In the genomic region with DNA sequence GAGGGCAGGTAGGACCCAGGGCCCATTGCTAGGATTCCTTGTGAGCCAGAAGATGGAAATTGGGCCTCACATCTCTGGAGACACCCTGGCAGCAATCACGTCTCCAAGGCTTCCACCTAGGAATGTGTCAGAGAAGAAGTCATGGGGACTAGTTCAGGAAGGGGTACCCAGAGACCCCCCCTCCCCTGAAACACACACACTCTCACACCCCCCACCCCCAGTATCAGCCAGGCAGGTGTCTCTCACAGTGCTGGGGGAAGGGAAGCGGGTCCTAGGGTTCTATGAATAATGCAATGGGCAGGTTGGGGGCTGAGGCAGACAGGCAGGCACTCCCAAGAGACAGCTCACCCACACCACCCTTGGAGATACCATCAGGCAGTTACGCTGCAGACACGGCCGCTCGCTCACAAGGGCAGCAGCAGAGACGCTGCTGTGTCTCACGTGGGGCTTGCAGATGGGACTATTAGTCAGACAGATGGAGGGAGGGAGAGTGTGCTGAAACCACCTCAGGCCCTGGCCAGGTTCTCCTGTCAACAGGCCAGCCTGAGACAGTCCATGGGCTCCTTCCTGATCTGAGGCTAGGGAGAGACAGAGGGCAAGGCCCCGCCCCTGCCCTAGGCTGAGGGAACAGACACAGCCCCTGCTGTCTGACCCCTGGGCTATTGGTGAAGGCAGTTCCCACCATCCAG, we compare ENCODE assay signal across 13 cellular contexts.
A peak's percentile ranks its signal among the peaks of the same experiment; 100 is the strongest.
DNase-seq lines count a peak whose midpoint lies in the region; ATAC-seq and TF ChIP-seq lines count a peak whose summit lies in the region.
"Had no signal": no experiment of that assay in that cellular context is flagged by ENCODE, and none has a peak within 500 bp of the region (broad histone marks: within the 10 kb centered on the region; RNA-seq: fewer than 3 reads in every experiment).

No MANE protein-coding gene starts in this region.

- no peak overlapping the region for H3K56ac ChIP-seq in H9 (ENCODE audit: insufficient read length, low read depth, low read length)

- H3K79me1 ChIP-seq in H9 (ENCODE audit: insufficient read depth, low read depth, low read length, poor library complexity, severe bottlenecking): no peaks in the 10 kb centered on the region

- no peaks in the 10 kb centered on the region for H4K20me1 ChIP-seq in BLaER1
- no peaks in the 10 kb centered on the region for H4K20me1 ChIP-seq in H9 (ENCODE audit: control insufficient read depth, insufficient read depth, insufficient read length)

- H3K27ac ChIP-seq in BLaER1: no peak overlapping the region
- no peak overlapping the region for H3K27ac ChIP-seq in H9 (ENCODE audit: insufficient read length, low read depth, low read length)
- H3K27ac ChIP-seq: testis, WERI-Rb-1 had no signal

- no peaks in the 10 kb centered on the region for H3K23me2 ChIP-seq in H9 (ENCODE audit: insufficient read length, low read depth, low read length, poor library complexity, severe bottlenecking)

- no peak overlapping the region for H4K91ac ChIP-seq in H9 (ENCODE audit: insufficient read length, low read depth, low read length)

- H3K4me2 ChIP-seq in BLaER1 (peak overlapping the region; percentile 40; the same call in 1 of the 2 replicates), H9 (ENCODE audit: insufficient read depth, insufficient read length, low read length) (no peak overlapping the region)

- no peak overlapping the region for H2BK12ac ChIP-seq in H9 (ENCODE audit: insufficient read length, low read depth, low read length)

- H3K9me3 ChIP-seq in BLaER1: no peaks in the 10 kb centered on the region
- H3K9me3 ChIP-seq in H9 (ENCODE audit: control insufficient read depth, low read depth, low read length): no peaks in the 10 kb centered on the region
- H3K9me3 ChIP-seq: Caco-2, testis had no signal

- no peak overlapping the region for H4K8ac ChIP-seq in H9 (replicated peaks; ENCODE audit: insufficient read length, low read depth, low read length)

- no peak for ATAC-seq in GM19351 (IDR thresholded peaks at IDR 0.05; ENCODE audit: unreplicated experiment)
- ATAC-seq: left cardiac atrium had no signal

- H3K4me3 ChIP-seq in BLaER1: no peak overlapping the region
- H3K4me3 ChIP-seq: testis had no signal

- no peak overlapping the region for H2BK20ac ChIP-seq in H9 (ENCODE audit: low read depth, low read length, poor library complexity, severe bottlenecking)

- H2BK15ac ChIP-seq in H9 (ENCODE audit: low read depth, low read length): no peak overlapping the region

- CTCF ChIA-PET in activated CD4-positive, alpha-beta T cell treated with anti-CD3 and anti-CD28 coated beads, Interleukin-2, amount 10 ng/mL, durations not matched to agents 7 days and 5 days (lab: Charles Lee): no interaction called here

- no peaks in the 10 kb centered on the region for H3K36me3 Mint-ChIP-seq in H9 (ENCODE audit: insufficient read depth in 1 of 3, low read depth in 3 of 3)
- H3K36me3 Mint-ChIP-seq in chondrocyte (ENCODE audit: low read depth): no peaks in the 10 kb centered on the region
- no peaks in the 10 kb centered on the region for H3K36me3 Mint-ChIP-seq in activated CD4-positive, alpha-beta T cell treated with anti-CD3 and anti-CD28 coated beads, Interleukin-2, amount 10 ng/mL, durations not matched to agents 7 days and 5 days (ENCODE audit: low read depth)

- no peak overlapping the region for H3K4ac ChIP-seq in H9 (ENCODE audit: low read depth, low read length)

- H3K18ac ChIP-seq in H9 (ENCODE audit: insufficient read length, low read depth, low read length): no peak overlapping the region

- H3K9ac ChIP-seq in BLaER1: no peak overlapping the region; the same call in 1 of the 2 replicates
- H3K9ac ChIP-seq in H9 (ENCODE audit: extremely low read depth, insufficient read length, low read length): no peak overlapping the region

- no peak overlapping the region for H4K5ac ChIP-seq in H9 (ENCODE audit: insufficient read length, low read depth, low read length)

- no peak overlapping the region for H2AK5ac ChIP-seq in H9 (ENCODE audit: insufficient read length, low read length)

- no peak for TF ChIP-seq CTCF in H9 (conservative IDR thresholded peaks at IDR 0.05)
- no peak for TF ChIP-seq CTCF in chondrocyte (IDR thresholded peaks at IDR 0.05)

- H3K9me3 Mint-ChIP-seq in H9 (no peaks in the 10 kb centered on the region), chondrocyte (ENCODE audit: low read depth) (peaks cover 4% of the 10 kb centered on the region)
- no peaks in the 10 kb centered on the region for H3K9me3 Mint-ChIP-seq in activated CD4-positive, alpha-beta T cell treated with anti-CD3 and anti-CD28 coated beads, Interleukin-2, amount 10 ng/mL, durations not matched to agents 7 days and 5 days

- H3K27me3 ChIP-seq in BLaER1 (no peaks in the 10 kb centered on the region), H9 (ENCODE audit: insufficient read depth, low read length) (no peaks in the 10 kb centered on the region)
- H3K27me3 ChIP-seq: testis had no signal

- H3K4me1 ChIP-seq in BLaER1: peaks cover 20% of the 10 kb centered on the region
- 0 out of 2 replicates have a peak, but pooled peaks cover 3% of the 10 kb centered on the region for H3K4me1 ChIP-seq in H9 (ENCODE audit: insufficient read depth, low read length)
- H3K4me1 ChIP-seq: testis had no signal

- H2AFZ ChIP-seq in H9 (ENCODE audit: low read length): no peak overlapping the region

- H3K27ac Mint-ChIP-seq in H9: no peak overlapping the region
- H3K27ac Mint-ChIP-seq in chondrocyte (ENCODE audit: unreplicated experiment): no peak overlapping the region
- H3K27ac Mint-ChIP-seq in activated CD4-positive, alpha-beta T cell treated with anti-CD3 and anti-CD28 coated beads, Interleukin-2, amount 10 ng/mL, durations not matched to agents 7 days and 5 days: no peak overlapping the region

- H3K4me1 Mint-ChIP-seq in H9 (peaks cover 8 to 11% of the 10 kb centered on the region in 2 experiments), chondrocyte (ENCODE audit: low read depth) (peaks cover 17% of the 10 kb centered on the region)
- H3K4me1 Mint-ChIP-seq in activated CD4-positive, alpha-beta T cell treated with anti-CD3 and anti-CD28 coated beads, Interleukin-2, amount 10 ng/mL, durations not matched to agents 7 days and 5 days: no peaks in the 10 kb centered on the region

- POLR2A ChIA-PET in activated CD4-positive, alpha-beta T cell treated with anti-CD3 and anti-CD28 coated beads, Interleukin-2, amount 10 ng/mL, durations not matched to agents 7 days and 5 days (lab: Charles Lee): no interaction called here

- DNase-seq in H9: peak; percentile 29
- DNase-seq in chondrocyte (ENCODE audit: low spot score): peak; percentile 54
- DNase-seq in mucosa of gallbladder (ENCODE audit: low spot score): peak; percentile 3
- no peak for DNase-seq in DMS79 treated with DMSO at 0.1 percent for 48 hours (lab: John Stamatoyannopoulos, UW)
- no peak for DNase-seq in stimulated activated CD4-positive, alpha-beta T cell treated with anti-CD3 and anti-CD28 coated beads, Interleukin-1b, Interleukin-23, amount 100 ng/mL, for 48 hours
- no peak for DNase-seq in activated CD4-positive, alpha-beta T cell treated with anti-CD3 and anti-CD28 coated beads, Interleukin-2, amount 10 ng/mL, durations not matched to agents 7 days and 5 days
- DNase-seq: Caco-2; left cardiac atrium; stimulated activated CD4-positive, alpha-beta T cell treated with anti-CD3 and anti-CD28 coated beads, Interleukin-4, amount 100 ng/mL, for 24 hours; testis; WERI-Rb-1 had no signal

- H3K27me3 Mint-ChIP-seq in H9 (ENCODE audit: low read depth) (no peaks in the 10 kb centered on the region; the same call in 1 of the 2 replicates), chondrocyte (ENCODE audit: low read depth) (peaks cover 9% of the 10 kb centered on the region)
- H3K27me3 Mint-ChIP-seq in activated CD4-positive, alpha-beta T cell treated with anti-CD3 and anti-CD28 coated beads, Interleukin-2, amount 10 ng/mL, durations not matched to agents 7 days and 5 days: no peaks in the 10 kb centered on the region

- no peak overlapping the region for H3K23ac ChIP-seq in H9 (ENCODE audit: insufficient read length, low read depth, low read length)

- H3K36me3 ChIP-seq in BLaER1: no peaks in the 10 kb centered on the region
- H3K36me3 ChIP-seq: WERI-Rb-1 had no signal

- H3K4me3 Mint-ChIP-seq in H9 (no peak overlapping the region), chondrocyte (ENCODE audit: unreplicated experiment) (no peak overlapping the region)
- H3K4me3 Mint-ChIP-seq in activated CD4-positive, alpha-beta T cell treated with anti-CD3 and anti-CD28 coated beads, Interleukin-2, amount 10 ng/mL, durations not matched to agents 7 days and 5 days: no peak overlapping the region

- no peak overlapping the region; the same call in 1 of the 2 replicates for H3K14ac ChIP-seq in H9 (ENCODE audit: insufficient read depth, low read length)

- no peak overlapping the region for H2BK5ac ChIP-seq in H9 (ENCODE audit: insufficient read length, low read length)

- no peaks in the 10 kb centered on the region for H3K79me2 ChIP-seq in H9 (ENCODE audit: insufficient read depth, low read length)

- no peak overlapping the region for H2BK120ac ChIP-seq in H9 (ENCODE audit: low read depth, low read length, poor library complexity, severe bottlenecking)

- WGBS in H9 (ENCODE audit: extremely low coverage, insufficient read length, low lambda C conversion rate): no CpG with 5 or more reads among the region's 9 CpGs

- no peak overlapping the region for H3T11ph ChIP-seq in H9 (ENCODE audit: low read length)

Comparison
In these comparisons a context has a peak if more than half of its experiments do, and no peak if none do; other contexts are left out.
1. DNase-seq: peak in H9 (single experiment), chondrocyte (single experiment) and mucosa of gallbladder (single experiment); none in DMS79 treated with DMSO at 0.1 percent for 48 hours (single experiment), stimulated activated CD4-positive, alpha-beta T cell treated with anti-CD3 and anti-CD28 coated beads, Interleukin-1b, Interleukin-23, amount 100 ng/mL, for 48 hours (single experiment) and activated CD4-positive, alpha-beta T cell treated with anti-CD3 and anti-CD28 coated beads, Interleukin-2, amount 10 ng/mL, durations not matched to agents 7 days and 5 days (single experiment).